Comparison of ENCODE assay signal across 11 cellular contexts in the genomic region with DNA sequence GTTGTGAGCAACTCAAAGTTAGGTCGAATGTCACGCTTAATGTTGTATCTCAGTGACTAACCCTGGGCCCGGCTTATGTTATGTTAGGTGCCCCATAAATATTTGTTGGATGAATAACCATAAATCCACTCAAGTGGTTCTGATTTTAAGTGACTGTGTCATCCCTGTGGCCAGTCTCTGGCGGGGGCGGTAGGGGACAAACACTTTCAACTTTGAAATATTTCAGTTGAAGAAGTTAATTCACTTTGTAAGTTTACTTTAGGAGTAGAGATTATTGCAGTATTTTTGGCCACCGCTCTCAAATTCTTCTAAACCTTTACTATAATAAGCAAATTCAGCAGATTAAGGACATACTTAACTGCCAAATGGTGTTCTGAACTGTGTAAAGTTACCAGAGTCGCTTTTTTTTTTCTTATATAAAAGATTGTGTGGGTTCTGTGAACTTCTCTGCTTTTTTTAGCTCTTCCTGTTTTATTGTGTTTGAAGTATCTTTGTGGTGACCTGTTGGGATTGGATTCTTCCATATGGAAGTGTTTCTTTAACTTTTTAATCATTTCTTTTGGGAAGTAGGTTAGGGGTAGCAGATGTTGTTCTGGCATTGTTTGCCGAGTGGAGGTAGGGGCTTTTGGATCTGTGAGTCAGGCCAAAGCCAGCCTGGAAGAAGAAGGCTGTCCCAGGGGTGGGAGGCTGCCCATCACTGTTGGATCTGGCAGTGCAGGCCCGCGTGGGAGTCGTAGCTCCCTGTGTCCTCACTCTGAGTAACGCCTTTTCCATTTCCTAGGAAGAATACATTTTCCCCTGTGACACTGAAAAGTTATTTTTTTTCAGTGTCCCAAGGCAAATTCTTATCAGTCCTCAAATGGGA.
DNase-seq lines count a peak whose midpoint lies in the region; ATAC-seq and TF ChIP-seq lines count a peak whose summit lies in the region.
"Had no signal": no experiment of that assay in that cellular context is flagged by ENCODE, and none has a peak within 500 bp of the region (broad histone marks: within the 10 kb centered on the region; RNA-seq: fewer than 3 reads in every experiment).

No MANE protein-coding gene starts in this region.

- DNase-seq in 8988T (peak; percentile 22), HEK293T (ENCODE audit: extremely low spot score) (no peak), astrocyte of the hippocampus (ENCODE audit: low read depth, low spot score) (peak; percentile 62), lower lobe of right lung (no peak), SW 1271 (lab: John Stamatoyannopoulos, UW) (no peak), COLO829 (ENCODE audit: low spot score) (no peak)
- no peak for DNase-seq in activated effector memory CD4-positive, alpha-beta T cell treated with Interleukin-2 at 50 U/mL for 16 hours
- DNase-seq: activated CD8-positive, alpha-beta memory T cell treated with anti-CD3 and anti-CD28 coated beads, Interleukin-2, amount 10 ng/mL, durations not matched to agents 7 days and 5 days; NCI-H2107 had no signal

- H3K4me1 ChIP-seq in lower lobe of right lung: peaks cover 35% of the 10 kb centered on the region
- H3K4me1 ChIP-seq: parathyroid adenoma had no signal

- ATAC-seq in lower lobe of right lung (peak in 1 of 2 donors; percentile 20), GM19463 (IDR thresholded peaks at IDR 0.05; ENCODE audit: unreplicated experiment) (no peak)
- ATAC-seq: activated CD8-positive, alpha-beta memory T cell treated with anti-CD3 and anti-CD28 coated beads, Interleukin-2, amount 10 ng/mL, durations not matched to agents 7 days and 5 days had no signal

- peak overlapping the region; percentile 4 for H3K27ac ChIP-seq in lower lobe of right lung
- H3K27ac ChIP-seq: parathyroid adenoma had no signal

- no peaks in the 10 kb centered on the region for H3K36me3 ChIP-seq in lower lobe of right lung

- intact Hi-C loops in lower lobe of right lung (cut with DNase I): no loop called here

- H3K4me3 ChIP-seq in lower lobe of right lung: no peak overlapping the region

- no peak for TF ChIP-seq CTCF in lower lobe of right lung (IDR thresholded peaks at IDR 0.05)

- H3K9me3 ChIP-seq in lower lobe of right lung: no peaks in the 10 kb centered on the region

- CTCF ChIA-PET in HEK293T (lab: Yijun Ruan, JAX): no interaction called here

- POLR2A ChIA-PET in HEK293T (lab: Yijun Ruan, JAX): no interaction called here

- H3K27me3 ChIP-seq in lower lobe of right lung (ENCODE audit: low read depth): no peaks in the 10 kb centered on the region

TF ChIP-seq in HEK293T, 16 proteins besides CTCF, POLR2A, EP300 and RAD21:
- TF ChIP-seq SUZ12 (IDR thresholded peaks at IDR 0.05) (no peak), ELF4 (IDR thresholded peaks at IDR 0.05) (no peak), ZNF384 (IDR thresholded peaks at IDR 0.05) (peak; percentile 31; the same call in 1 of the 2 replicates), CTBP1 (IDR thresholded peaks at IDR 0.05; ENCODE audit: borderline replicate concordance) (0 out of 2 replicates have a peak, but pooled peaks have one; percentile 38), NFRKB (IDR thresholded peaks at IDR 0.05) (no peak)
- TF ChIP-seq, protein P1, sequence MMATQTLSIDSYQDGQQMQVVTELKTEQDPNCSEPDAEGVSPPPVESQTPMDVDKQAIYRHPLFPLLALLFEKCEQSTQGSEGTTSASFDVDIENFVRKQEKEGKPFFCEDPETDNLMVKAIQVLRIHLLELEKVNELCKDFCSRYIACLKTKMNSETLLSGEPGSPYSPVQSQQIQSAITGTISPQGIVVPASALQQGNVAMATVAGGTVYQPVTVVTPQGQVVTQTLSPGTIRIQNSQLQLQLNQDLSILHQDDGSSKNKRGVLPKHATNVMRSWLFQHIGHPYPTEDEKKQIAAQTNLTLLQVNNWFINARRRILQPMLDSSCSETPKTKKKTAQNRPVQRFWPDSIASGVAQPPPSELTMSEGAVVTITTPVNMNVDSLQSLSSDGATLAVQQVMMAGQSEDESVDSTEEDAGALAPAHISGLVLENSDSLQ (IDR thresholded peaks at IDR 0.05): peak; percentile 47; the same call in 1 of the 2 replicates

Comparison
In these comparisons a context has a peak if more than half of its experiments do, and no peak if none do; other contexts are left out.
1. DNase-seq: peak in 8988T (single experiment) and astrocyte of the hippocampus (single experiment); none in HEK293T (single experiment), lower lobe of right lung (single experiment), activated effector memory CD4-positive, alpha-beta T cell treated with Interleukin-2 at 50 U/mL for 16 hours (single experiment), SW 1271 (0 of 2) and COLO829 (single experiment).